ENCODE assay signal across 23 cellular contexts in the genomic region with DNA sequence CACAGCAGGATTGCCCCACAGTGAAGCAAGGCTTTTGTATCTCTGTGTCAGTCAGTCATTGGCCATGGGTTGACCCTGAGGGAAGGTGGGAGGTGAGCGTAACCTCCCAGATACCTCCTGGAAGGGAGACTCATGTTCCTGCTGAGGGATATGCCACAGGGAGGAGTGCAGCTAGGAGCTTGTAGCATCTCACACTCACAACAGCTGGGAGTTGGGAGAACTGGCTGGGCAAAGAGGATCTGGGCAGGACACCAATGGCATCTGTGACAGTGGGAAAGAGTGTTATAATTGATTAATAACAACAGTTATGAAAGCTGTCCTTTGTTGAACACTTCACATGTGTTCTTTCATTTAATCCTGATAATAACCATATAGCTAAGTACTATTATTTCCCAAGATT.
"Had no signal": no experiment of that assay in that cellular context is flagged by ENCODE, and none has a peak within 500 bp of the region (broad histone marks: within the 10 kb centered on the region; RNA-seq: fewer than 3 reads in every experiment).

No MANE protein-coding gene starts in this region.

- H3K36me3 ChIP-seq: left lung, lower lobe of right lung, pancreas, prostate gland, spleen, tibial nerve, uterus had no signal

- H3K4me1 Mint-ChIP-seq: naive thymus-derived CD4-positive, alpha-beta T cell had no signal

- H3K27me3 ChIP-seq: left lung, pancreas, spleen, tibial nerve, uterus had no signal

- H3K4me3 ChIP-seq: left lung, lower lobe of right lung, pancreas, prostate gland, spleen, tibial nerve, uterus had no signal

- H3K36me3 Mint-ChIP-seq: stimulated activated effector memory CD8-positive, alpha-beta T cell treated with anti-CD3 and anti-CD28 coated beads, Interleukin-12 subunit alpha, Interleukin-12 subunit beta, amount 100 ng/mL, for 72 hours had no signal

- H3K4me3 Mint-ChIP-seq: naive thymus-derived CD4-positive, alpha-beta T cell; natural killer cell treated with Interleukin-12 subunit alpha and Interleukin-12 subunit beta and Interleukin-15 and Interleukin-18, amount 100 ng/mL, for 72 hours; stimulated activated effector memory CD8-positive, alpha-beta T cell treated with anti-CD3 and anti-CD28 coated beads, Interleukin-12 subunit alpha, Interleukin-12 subunit beta, amount 100 ng/mL, for 72 hours; stimulated activated naive CD8-positive, alpha-beta T cell treated with anti-CD3 and anti-CD28 coated beads, Interleukin-15, Interleukin-2, amounts not matched to agents 100 ng/mL and 50 ng/mL, for 24 hours; type B pancreatic cell had no signal

- H3K27ac ChIP-seq: left lung, lower lobe of right lung, pancreas, prostate gland, spleen, tibial nerve, uterus had no signal

- H3K9me3 ChIP-seq: pancreas, prostate gland, uterus had no signal

- ATAC-seq: left colon; left lung; lower lobe of right lung; naive thymus-derived CD4-positive, alpha-beta T cell; natural killer cell treated with Interleukin-12 subunit alpha and Interleukin-12 subunit beta and Interleukin-15 and Interleukin-18, amount 100 ng/mL, for 72 hours; pancreas; right cardiac atrium; sciatic nerve; stimulated activated effector memory CD8-positive, alpha-beta T cell treated with anti-CD3 and anti-CD28 coated beads, Interleukin-12 subunit alpha, Interleukin-12 subunit beta, amount 100 ng/mL, for 72 hours had no signal

- H3K27ac Mint-ChIP-seq: naive thymus-derived CD4-positive, alpha-beta T cell; natural killer cell treated with Interleukin-12 subunit alpha and Interleukin-12 subunit beta and Interleukin-15 and Interleukin-18, amount 100 ng/mL, for 72 hours; stimulated activated effector memory CD8-positive, alpha-beta T cell treated with anti-CD3 and anti-CD28 coated beads, Interleukin-12 subunit alpha, Interleukin-12 subunit beta, amount 100 ng/mL, for 72 hours; stimulated activated naive CD8-positive, alpha-beta T cell treated with anti-CD3 and anti-CD28 coated beads, Interleukin-15, Interleukin-2, amounts not matched to agents 100 ng/mL and 50 ng/mL, for 24 hours; type B pancreatic cell had no signal

- DNase-seq: hippocampal formation; left colon; left lung; lower lobe of right lung; mammary epithelial cell; naive thymus-derived CD4-positive, alpha-beta T cell; pancreas; posterior cingulate gyrus; retina; right cardiac atrium; small intestine; spleen; stimulated activated CD4-positive, alpha-beta T cell treated with anti-CD3 and anti-CD28 coated beads, Interleukin-4, amount 100 ng/mL, for 24 hours; stimulated activated naive CD4-positive, alpha-beta T cell; substantia nigra; uterus had no signal

- H3K4me1 ChIP-seq: left lung, lower lobe of right lung, pancreas, prostate gland, tibial nerve, uterus had no signal
